ENCODE assay signal across 9 cellular contexts in genomic region chr19:2974342-2974932, GRCh38. TPM values are rescaled to one million over a fixed set of nuclear protein-coding genes. Genes with fewer than 3 reads are reported as not detected.
DNase-seq lines count a peak whose midpoint lies in the region; ATAC-seq and TF ChIP-seq lines count a peak whose summit lies in the region.
"Had no signal": no experiment of that assay in that cellular context is flagged by ENCODE, and none has a peak within 500 bp of the region (broad histone marks: within the 10 kb centered on the region; RNA-seq: fewer than 3 reads in every experiment).

No MANE protein-coding gene starts in this region.

- no peak for TF ChIP-seq EP300 in SK-N-SH (IDR thresholded peaks at IDR 0.05; ENCODE audit: borderline replicate concordance in 1 of 2, low read depth in 1 of 2, low read length in 1 of 2)

- H3K4me1 ChIP-seq in psoas muscle (peaks cover 17% of the 10 kb centered on the region), SK-N-SH (ENCODE audit: control insufficient read depth in 1 of 2, insufficient read depth in 2 of 2, low read depth in 1 of 2, low read length in 1 of 2) (peaks cover 0 to 8% of the 10 kb centered on the region in 2 experiments; a peak in 2 of 4 replicates)

- TF ChIP-seq CTCF in fibroblast of pulmonary artery (IDR thresholded peaks at IDR 0.05; ENCODE audit: low read length, missing control alignments) (no peak), psoas muscle (IDR thresholded peaks at IDR 0.05) (no peak), GM20000 (IDR thresholded peaks at IDR 0.05; ENCODE audit: extremely low read depth, missing control alignments) (no peak), SK-N-SH (IDR thresholded peaks at IDR 0.05) (no peak)

- TF ChIP-seq RAD21 in SK-N-SH (IDR thresholded peaks at IDR 0.05; ENCODE audit: low read length), result no peak

- H2AFZ ChIP-seq in SK-N-SH (ENCODE audit: low read depth), result no peak overlapping the region

- peaks cover 8% of the 10 kb centered on the region for H3F3A ChIP-seq in SK-N-SH (replicated peaks; ENCODE audit: insufficient read depth)

- no peaks in the 10 kb centered on the region for H4K20me1 ChIP-seq in SK-N-SH (ENCODE audit: insufficient read depth)

- CTCF ChIA-PET in SK-N-SH (lab: Yijun Ruan, JAX), result interaction anchor here (0.7 to 4.8 kb wide), 6 partner anchors 12 to 134 kb away, joined by 3 to 20 read pairs (median 3); no protein-coding TSS in a partner anchor

- H3K9ac ChIP-seq in SK-N-SH, result no peak overlapping the region

- H3K9me3 ChIP-seq in psoas muscle (no peaks in the 10 kb centered on the region), SK-N-SH (no peaks in the 10 kb centered on the region)

- peak overlapping the region; percentile 66 for H3K27ac ChIP-seq in psoas muscle
- no peak overlapping the region for H3K27ac ChIP-seq in SK-N-SH (ENCODE audit: low read depth in 2 of 2, low read length in 1 of 2)

- POLR2A ChIA-PET in SK-N-SH (lab: Yijun Ruan, JAX), result interaction anchor here (0.7 to 2.4 kb wide), 2 partner anchors 9 to 61 kb away, joined by 4 to 9 read pairs; no protein-coding TSS in a partner anchor

- intact Hi-C loops in psoas muscle (cut with DNase I), result loop anchor here in 1 of 2 donors (5.0 kb wide), 1 partner anchor 133 kb away; no protein-coding TSS in a partner anchor

- DNase-seq in GDM1 (lab: John Stamatoyannopoulos, UW) (peak; percentile 51), RPMI7951 (ENCODE audit: low read depth) (peak; percentile 66), fibroblast of pulmonary artery (ENCODE audit: low read depth) (peak; percentile 78), psoas muscle (peak in 1 of 2 donors; percentile 69), DMS153 treated with DMSO at 0.1 percent for 48 hours (lab: John Stamatoyannopoulos, UW; ENCODE audit: unreplicated experiment) (no peak), GM20000 (ENCODE audit: low spot score) (no peak), SK-N-SH (no peak)
- DNase-seq: cerebellar nuclear complex had no signal

- WGBS in psoas muscle, 3 donors, result 27 to 36% (median 30%) methylated on average over 12 of the region's 12 CpGs
- 56% methylated on average over 12 of the region's 12 CpGs for WGBS in SK-N-SH (ENCODE audit: low lambda C conversion rate)

- H3K4me2 ChIP-seq in SK-N-SH, result no peak overlapping the region

- no peaks in the 10 kb centered on the region for H3K36me3 ChIP-seq in psoas muscle (ENCODE audit: insufficient read depth in 1 of 2, low read depth in 1 of 2)
- H3K36me3 ChIP-seq in SK-N-SH (replicated peaks in 1 of 2; ENCODE audit: control insufficient read depth in 1 of 2, insufficient read depth in 2 of 2, low read length in 1 of 2), result no peaks in the 10 kb centered on the region

- H3K4me3 ChIP-seq in fibroblast of pulmonary artery (replicated peaks; ENCODE audit: low read depth, low read length), result no peak overlapping the region
- H3K4me3 ChIP-seq in psoas muscle, result no peak overlapping the region
- H3K4me3 ChIP-seq in SK-N-SH (ENCODE audit: low read depth in 2 of 2, low read length in 1 of 2), result no peak overlapping the region

- H3K9me2 ChIP-seq in SK-N-SH, result no peaks in the 10 kb centered on the region

- ATAC-seq in psoas muscle (no peak), GM21737 (IDR thresholded peaks at IDR 0.05; ENCODE audit: unreplicated experiment) (no peak)

- H3K27me3 ChIP-seq in psoas muscle (ENCODE audit: insufficient read depth in 3 of 3, low read length in 2 of 3), result no peaks in the 10 kb centered on the region
- H3K27me3 ChIP-seq in SK-N-SH (ENCODE audit: insufficient read depth), result no peaks in the 10 kb centered on the region

- no peaks in the 10 kb centered on the region for H3K79me2 ChIP-seq in SK-N-SH (ENCODE audit: insufficient read depth)

TF ChIP-seq in SK-N-SH, 30 proteins besides CTCF, POLR2A, EP300 and RAD21:
- TF ChIP-seq IRF3 (IDR thresholded peaks at IDR 0.05; ENCODE audit: low read depth, low read length), result no peak
- no peak for TF ChIP-seq TCF12 (IDR thresholded peaks at IDR 0.05)
- no peak for TF ChIP-seq GABPA (IDR thresholded peaks at IDR 0.05; ENCODE audit: low read depth)
- TF ChIP-seq SMC3 (IDR thresholded peaks at IDR 0.05; ENCODE audit: low read depth, low read length), result no peak
- TF ChIP-seq FOXM1 (IDR thresholded peaks at IDR 0.05; ENCODE audit: low read depth), result no peak
TF ChIP-seq in SK-N-SH: peak in this region for 0.

RNA-seq across cellular contexts. Expression of gene TLE6, which starts 2.9 kb away (rescaled TPM):
- total RNA-seq in RPMI7951 (2014; rRNA removed; shearing (Covaris generic)), result 0.84 and 3.9 TPM in 2 replicates
- under 1 TPM in 3 of 4 donors, not detected in 1; 0.50 to 0.89 (median 0.68) TPM for total RNA-seq in psoas muscle
- 1 to 10 TPM in 2 of 3 donors, under 1 TPM in 1; 0.96 to 2.2 (median 1.5) TPM for polyA plus RNA-seq in psoas muscle
- 2.6 and 3.3 TPM in 2 replicates for polyA plus RNA-seq in SK-N-SH (2012; rRNA removed)
- polyA plus RNA-seq in SK-N-SH (2012; cell fraction: cytosol; rRNA removed), result 0.95 and 1.2 TPM in 2 replicates
- 9.8 and 10.4 TPM in 2 replicates for polyA plus RNA-seq in SK-N-SH (2012; cell fraction: nucleus; rRNA removed)

RNA-seq across cellular contexts. Expression of gene ZNF77, which starts 29.7 kb away (rescaled TPM):
- total RNA-seq in RPMI7951 (2014; rRNA removed; shearing (Covaris generic)), result 9.1 and 12.0 TPM in 2 replicates
- total RNA-seq in psoas muscle, result 1 to 10 TPM; 1.3 to 2.4 (median 1.3) TPM
- polyA plus RNA-seq in psoas muscle (1 to 10 TPM in 2 of 3 donors, under 1 TPM in 1; 0.84 to 1.9 (median 1.6) TPM), SK-N-SH (2012; rRNA removed) (4.4 and 6.6 TPM in 2 replicates)
- 4.8 and 5.0 TPM in 2 replicates for polyA plus RNA-seq in SK-N-SH (2012; cell fraction: cytosol; rRNA removed)
- polyA plus RNA-seq in SK-N-SH (2012; cell fraction: nucleus; rRNA removed), result 8.4 and 10.1 TPM in 2 replicates

RNA-seq across cellular contexts. Expression of gene TLE2, which starts 54.6 kb away (rescaled TPM):
- not detected in 2 replicates for total RNA-seq in RPMI7951 (2014; rRNA removed; shearing (Covaris generic))
- 10 to 100 TPM; 28.6 to 42.5 (median 36.1) TPM for total RNA-seq in psoas muscle
- polyA plus RNA-seq in psoas muscle, result 10 to 100 TPM; 23.5 to 35.1 (median 31.8) TPM
- polyA plus RNA-seq in SK-N-SH (2012; rRNA removed), result 1.7 and 2.3 TPM in 2 replicates
- polyA plus RNA-seq in SK-N-SH (2012; cell fraction: cytosol; rRNA removed), result 0.97 and 1.9 TPM in 2 replicates
- 10.0 and 17.5 TPM in 2 replicates for polyA plus RNA-seq in SK-N-SH (2012; cell fraction: nucleus; rRNA removed)

Comparison
In these comparisons a context has a peak if more than half of its experiments do, and no peak if none do; other contexts are left out.
1. DNase-seq: peak in GDM1 (single experiment), RPMI7951 (single experiment) and fibroblast of pulmonary artery (single experiment); none in DMS153 treated with DMSO at 0.1 percent for 48 hours (single experiment), GM20000 (single experiment) and SK-N-SH (single experiment).
2. RNA of gene TLE2, which starts 54.6 kb away (total RNA-seq): 28.6 to 42.5 TPM in psoas muscle; not detected in RPMI7951; every median in the first group is over 10 times any median in the second.